24 cellular contexts compared by ENCODE assay signal in the genomic region with DNA sequence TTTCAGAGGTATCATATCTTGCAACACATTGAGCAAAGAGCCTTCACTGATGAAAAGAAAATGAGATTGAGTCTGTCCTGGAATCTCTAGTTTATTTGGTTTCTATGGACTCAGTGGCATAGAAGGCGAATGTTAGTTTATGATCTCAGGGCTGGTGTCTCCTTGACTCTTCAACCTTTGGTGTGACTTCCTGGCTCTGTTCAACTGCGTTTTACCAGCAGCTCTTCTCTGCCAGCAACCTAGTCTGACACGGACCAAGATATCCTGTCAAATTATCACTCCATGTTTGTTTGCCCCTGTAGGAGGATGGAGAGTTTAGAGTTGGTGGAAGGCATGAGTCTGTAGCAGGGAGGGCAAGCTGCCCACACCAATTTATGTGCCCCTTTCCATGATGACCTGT.
"Had no signal": no experiment of that assay in that cellular context is flagged by ENCODE, and none has a peak within 500 bp of the region (broad histone marks: within the 10 kb centered on the region; RNA-seq: fewer than 3 reads in every experiment).

No MANE protein-coding gene starts in this region.

- ATAC-seq: foreskin keratinocyte, gastroesophageal sphincter, heart left ventricle, left colon, left lobe of liver, left ventricle myocardium superior, lower lobe of right lung, mucosa of descending colon had no signal

- H3K36me3 ChIP-seq: esophagus muscularis mucosa, gastroesophageal sphincter, heart left ventricle, lower lobe of right lung had no signal

- DNase-seq: dermis blood vessel endothelial cell; dorsolateral prefrontal cortex; effector CD4-positive, alpha-beta T cell; effector memory CD4-positive, alpha-beta T cell; foreskin keratinocyte; heart left ventricle; hypothalamus; immature natural killer cell; islet precursor cell; kidney; kidney glomerular epithelial cell; left colon; left ventricle myocardium superior; lower lobe of right lung; mesenchymal stem cell; mucosa of descending colon had no signal

- H3K4me2 ChIP-seq: hepatocyte had no signal

- H3K79me2 ChIP-seq: hepatocyte had no signal

- H3K27ac ChIP-seq: coronary artery, dorsolateral prefrontal cortex, esophagus muscularis mucosa, foreskin keratinocyte, gastroesophageal sphincter, heart left ventricle, hepatocyte, lower lobe of right lung had no signal

- H3K4me3 ChIP-seq: coronary artery, dorsolateral prefrontal cortex, esophagus muscularis mucosa, gastroesophageal sphincter, heart left ventricle, hepatocyte, lower lobe of right lung, mucosa of descending colon had no signal

- H3K4me1 ChIP-seq: esophagus muscularis mucosa, foreskin keratinocyte, gastroesophageal sphincter, heart left ventricle, lower lobe of right lung had no signal

- H3K27me3 ChIP-seq: esophagus muscularis mucosa, foreskin keratinocyte, gastroesophageal sphincter, heart left ventricle, hepatocyte had no signal

- FAIRE-seq: colon, endothelial cell of umbilical vein, frontal cortex, kidney had no signal

- H2AFZ ChIP-seq: hepatocyte had no signal

- H3K9me3 ChIP-seq: esophagus muscularis mucosa, gastroesophageal sphincter, heart left ventricle, lower lobe of right lung, mucosa of descending colon had no signal
